ENCODE assay signal across 1 cellular context in the genomic region with DNA sequence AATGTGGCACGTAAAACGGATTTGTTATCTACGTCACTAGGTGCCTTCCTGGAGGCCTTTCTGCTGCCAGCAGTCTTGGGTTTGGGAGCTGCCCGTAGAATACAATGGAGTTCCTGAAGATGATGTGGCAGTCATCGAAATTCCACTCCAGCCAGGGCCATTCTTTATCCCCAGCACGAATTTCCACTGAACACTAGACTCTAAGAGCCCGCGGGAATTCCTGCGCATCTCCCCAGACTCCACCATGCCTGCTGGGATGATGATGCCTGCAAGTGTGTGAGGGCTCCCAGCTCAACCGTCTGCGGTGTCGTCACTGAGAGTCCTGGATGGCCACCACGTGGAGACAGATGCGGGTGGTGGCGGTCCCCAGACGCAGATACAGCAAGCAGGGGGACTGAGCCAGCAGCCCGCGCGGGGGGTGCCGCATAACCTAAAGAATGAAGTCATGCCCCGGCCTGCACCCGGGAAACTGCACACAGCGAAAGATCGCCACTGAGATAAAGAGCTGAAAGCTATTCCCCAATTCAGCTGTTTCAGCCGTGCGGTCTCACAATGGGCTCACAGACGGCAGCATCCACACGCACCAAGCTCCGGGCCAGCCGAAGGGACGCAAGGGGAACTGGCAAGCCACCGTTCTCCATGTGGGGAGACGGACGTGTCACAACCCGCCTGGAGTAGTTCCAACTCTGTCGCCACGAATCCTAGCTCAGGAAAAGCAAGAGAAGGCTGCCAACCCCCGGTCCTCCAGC.
TF ChIP-seq lines count a peak whose summit lies in the region.

No MANE protein-coding gene starts in this region.

TF ChIP-seq in SK-N-SH, 30 proteins besides CTCF, POLR2A, EP300 and RAD21:
- TF ChIP-seq, protein P1, sequence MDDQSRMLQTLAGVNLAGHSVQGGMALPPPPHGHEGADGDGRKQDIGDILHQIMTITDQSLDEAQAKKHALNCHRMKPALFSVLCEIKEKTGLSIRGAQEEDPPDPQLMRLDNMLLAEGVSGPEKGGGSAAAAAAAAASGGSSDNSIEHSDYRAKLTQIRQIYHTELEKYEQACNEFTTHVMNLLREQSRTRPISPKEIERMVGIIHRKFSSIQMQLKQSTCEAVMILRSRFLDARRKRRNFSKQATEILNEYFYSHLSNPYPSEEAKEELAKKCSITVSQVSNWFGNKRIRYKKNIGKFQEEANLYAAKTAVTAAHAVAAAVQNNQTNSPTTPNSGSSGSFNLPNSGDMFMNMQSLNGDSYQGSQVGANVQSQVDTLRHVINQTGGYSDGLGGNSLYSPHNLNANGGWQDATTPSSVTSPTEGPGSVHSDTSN (IDR thresholded peaks at IDR 0.05), result no peak
- TF ChIP-seq TEAD4 (IDR thresholded peaks at IDR 0.05; ENCODE audit: borderline replicate concordance, insufficient read depth), result no peak
- TF ChIP-seq RFX5 (IDR thresholded peaks at IDR 0.05; ENCODE audit: low read length), result no peak
- TF ChIP-seq YY1 (IDR thresholded peaks at IDR 0.05; ENCODE audit: low read depth), result no peak
- 0 out of 2 replicates have a peak, but pooled peaks have one; percentile 7 for TF ChIP-seq MXI1 (IDR thresholded peaks at IDR 0.05; ENCODE audit: low read depth, low read length)
- TF ChIP-seq, protein P2, sequence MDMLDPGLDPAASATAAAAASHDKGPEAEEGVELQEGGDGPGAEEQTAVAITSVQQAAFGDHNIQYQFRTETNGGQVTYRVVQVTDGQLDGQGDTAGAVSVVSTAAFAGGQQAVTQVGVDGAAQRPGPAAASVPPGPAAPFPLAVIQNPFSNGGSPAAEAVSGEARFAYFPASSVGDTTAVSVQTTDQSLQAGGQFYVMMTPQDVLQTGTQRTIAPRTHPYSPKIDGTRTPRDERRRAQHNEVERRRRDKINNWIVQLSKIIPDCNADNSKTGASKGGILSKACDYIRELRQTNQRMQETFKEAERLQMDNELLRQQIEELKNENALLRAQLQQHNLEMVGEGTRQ (IDR thresholded peaks at IDR 0.05; ENCODE audit: borderline replicate concordance, low read depth, low read length), result no peak
- TF ChIP-seq, protein P3, sequence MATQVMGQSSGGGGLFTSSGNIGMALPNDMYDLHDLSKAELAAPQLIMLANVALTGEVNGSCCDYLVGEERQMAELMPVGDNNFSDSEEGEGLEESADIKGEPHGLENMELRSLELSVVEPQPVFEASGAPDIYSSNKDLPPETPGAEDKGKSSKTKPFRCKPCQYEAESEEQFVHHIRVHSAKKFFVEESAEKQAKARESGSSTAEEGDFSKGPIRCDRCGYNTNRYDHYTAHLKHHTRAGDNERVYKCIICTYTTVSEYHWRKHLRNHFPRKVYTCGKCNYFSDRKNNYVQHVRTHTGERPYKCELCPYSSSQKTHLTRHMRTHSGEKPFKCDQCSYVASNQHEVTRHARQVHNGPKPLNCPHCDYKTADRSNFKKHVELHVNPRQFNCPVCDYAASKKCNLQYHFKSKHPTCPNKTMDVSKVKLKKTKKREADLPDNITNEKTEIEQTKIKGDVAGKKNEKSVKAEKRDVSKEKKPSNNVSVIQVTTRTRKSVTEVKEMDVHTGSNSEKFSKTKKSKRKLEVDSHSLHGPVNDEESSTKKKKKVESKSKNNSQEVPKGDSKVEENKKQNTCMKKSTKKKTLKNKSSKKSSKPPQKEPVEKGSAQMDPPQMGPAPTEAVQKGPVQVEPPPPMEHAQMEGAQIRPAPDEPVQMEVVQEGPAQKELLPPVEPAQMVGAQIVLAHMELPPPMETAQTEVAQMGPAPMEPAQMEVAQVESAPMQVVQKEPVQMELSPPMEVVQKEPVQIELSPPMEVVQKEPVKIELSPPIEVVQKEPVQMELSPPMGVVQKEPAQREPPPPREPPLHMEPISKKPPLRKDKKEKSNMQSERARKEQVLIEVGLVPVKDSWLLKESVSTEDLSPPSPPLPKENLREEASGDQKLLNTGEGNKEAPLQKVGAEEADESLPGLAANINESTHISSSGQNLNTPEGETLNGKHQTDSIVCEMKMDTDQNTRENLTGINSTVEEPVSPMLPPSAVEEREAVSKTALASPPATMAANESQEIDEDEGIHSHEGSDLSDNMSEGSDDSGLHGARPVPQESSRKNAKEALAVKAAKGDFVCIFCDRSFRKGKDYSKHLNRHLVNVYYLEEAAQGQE (IDR thresholded peaks at IDR 0.05; ENCODE audit: low read depth, low read length), result no peak
- TF ChIP-seq SIN3A (IDR thresholded peaks at IDR 0.05; ENCODE audit: borderline replicate concordance, low read depth, low read length), result no peak
- no peak for TF ChIP-seq RXRA (IDR thresholded peaks at IDR 0.05; ENCODE audit: borderline replicate concordance, low read depth)
